ENCODE assay signal across 21 cellular contexts in the genomic region with DNA sequence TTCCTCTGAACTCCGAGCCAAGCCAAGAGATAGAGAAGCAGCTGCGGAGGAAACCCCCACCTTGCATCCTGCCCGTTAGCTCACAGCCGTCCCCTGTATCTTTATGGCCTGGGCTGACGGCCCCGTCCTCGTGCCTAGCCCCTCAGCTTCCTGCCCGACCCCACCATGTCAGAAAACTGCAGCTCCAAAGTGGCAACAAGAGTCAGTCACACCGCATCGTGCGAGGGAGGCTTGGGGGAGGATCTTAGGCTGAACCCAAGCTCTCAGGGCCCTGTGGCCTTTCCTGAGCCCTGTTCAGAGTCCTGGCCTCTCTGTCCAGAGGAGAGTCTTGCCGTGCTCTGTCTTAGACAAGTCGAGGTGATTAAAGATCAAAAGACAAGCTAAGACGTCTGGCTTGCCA.
"Had no signal": no experiment of that assay in that cellular context is flagged by ENCODE, and none has a peak within 500 bp of the region (broad histone marks: within the 10 kb centered on the region; RNA-seq: fewer than 3 reads in every experiment).

No MANE protein-coding gene starts in this region.

- H3K4me3 Mint-ChIP-seq: activated B cell treated with CpG ODN at 0.5 μM for 24 hours; activated CD4-positive, alpha-beta memory T cell treated with anti-CD3 and anti-CD28 coated beads, Interleukin-2, amount 10 ng/mL, durations not matched to agents 7 days and 5 days; activated naive CD4-positive, alpha-beta T cell treated with anti-CD3 and anti-CD28 coated beads, Interleukin-2, amount 10 ng/mL, durations not matched to agents 7 days and 5 days; activated naive CD8-positive, alpha-beta T cell treated with anti-CD3 and anti-CD28 coated beads, Interleukin-2, amount 50 U/mL, for 24 hours; activated T-helper 17 cell treated with anti-CD3 and anti-CD28 coated beads, Interleukin-2, amount 50 U/mL, for 72 hours; naive B cell; stimulated activated naive CD8-positive, alpha-beta T cell treated with anti-CD3 and anti-CD28 coated beads, Interleukin-15, Interleukin-2, amounts not matched to agents 100 ng/mL and 50 ng/mL, for 24 hours; T-cell had no signal

- H3K9me3 ChIP-seq: esophagus muscularis mucosa, mucosa of descending colon, upper lobe of right lung had no signal

- DNase-seq: activated B cell treated with CpG ODN at 0.5 μM for 24 hours; activated CD4-positive, alpha-beta memory T cell treated with anti-CD3 and anti-CD28 coated beads, Interleukin-2, amount 10 ng/mL, durations not matched to agents 7 days and 5 days; activated CD4-positive, alpha-beta T cell treated with anti-CD3 and anti-CD28 coated beads for 4 hours; activated naive CD4-positive, alpha-beta T cell treated with anti-CD3 and anti-CD28 coated beads, Interleukin-2, amount 10 ng/mL, durations not matched to agents 7 days and 5 days; activated naive CD8-positive, alpha-beta T cell treated with anti-CD3 and anti-CD28 coated beads, Interleukin-2, amount 50 U/mL, for 24 hours; activated T-cell treated with anti-CD3 and anti-CD28 coated beads, Interleukin-2, amount 50 U/mL, for 1 hour; anterior cingulate cortex; cerebellar nuclear complex; cortex of kidney; left colon; mucosa of descending colon; naive B cell; stimulated activated CD4-positive, alpha-beta T cell treated with anti-CD3 and anti-CD28 coated beads, Interleukin-2, amount 100 ng/mL, for 24 hours; T-cell; upper lobe of right lung had no signal

- H3K27ac ChIP-seq: parathyroid adenoma, upper lobe of right lung had no signal

- H3K27ac Mint-ChIP-seq: activated B cell treated with CpG ODN at 0.5 μM for 24 hours; activated CD4-positive, alpha-beta memory T cell treated with anti-CD3 and anti-CD28 coated beads, Interleukin-2, amount 10 ng/mL, durations not matched to agents 7 days and 5 days; activated naive CD4-positive, alpha-beta T cell treated with anti-CD3 and anti-CD28 coated beads, Interleukin-2, amount 10 ng/mL, durations not matched to agents 7 days and 5 days; activated naive CD8-positive, alpha-beta T cell treated with anti-CD3 and anti-CD28 coated beads, Interleukin-2, amount 50 U/mL, for 24 hours; activated T-helper 17 cell treated with anti-CD3 and anti-CD28 coated beads, Interleukin-2, amount 50 U/mL, for 72 hours; naive B cell; stimulated activated naive CD8-positive, alpha-beta T cell treated with anti-CD3 and anti-CD28 coated beads, Interleukin-15, Interleukin-2, amounts not matched to agents 100 ng/mL and 50 ng/mL, for 24 hours; T-cell had no signal

- ATAC-seq: activated naive CD8-positive, alpha-beta T cell treated with anti-CD3 and anti-CD28 coated beads, Interleukin-2, amount 50 U/mL, for 24 hours; activated T-helper 17 cell treated with anti-CD3 and anti-CD28 coated beads, Interleukin-2, amount 50 U/mL, for 72 hours; left colon; mucosa of descending colon; SK-N-SH treated with all-trans-retinoic acid at 6 μM for 48 hours; T-cell; upper lobe of right lung had no signal

- H3K27me3 Mint-ChIP-seq: activated B cell treated with CpG ODN at 0.5 μM for 24 hours; activated CD4-positive, alpha-beta memory T cell treated with anti-CD3 and anti-CD28 coated beads, Interleukin-2, amount 10 ng/mL, durations not matched to agents 7 days and 5 days; activated naive CD4-positive, alpha-beta T cell treated with anti-CD3 and anti-CD28 coated beads, Interleukin-2, amount 10 ng/mL, durations not matched to agents 7 days and 5 days; activated naive CD8-positive, alpha-beta T cell treated with anti-CD3 and anti-CD28 coated beads, Interleukin-2, amount 50 U/mL, for 24 hours; stimulated activated naive CD8-positive, alpha-beta T cell treated with anti-CD3 and anti-CD28 coated beads, Interleukin-15, Interleukin-2, amounts not matched to agents 100 ng/mL and 50 ng/mL, for 24 hours; T-cell had no signal

- H3K9me3 Mint-ChIP-seq: activated CD4-positive, alpha-beta memory T cell treated with anti-CD3 and anti-CD28 coated beads, Interleukin-2, amount 10 ng/mL, durations not matched to agents 7 days and 5 days; T-cell had no signal

- H3K4me1 ChIP-seq: parathyroid adenoma had no signal

- H3K36me3 Mint-ChIP-seq: activated naive CD4-positive, alpha-beta T cell treated with anti-CD3 and anti-CD28 coated beads, Interleukin-2, amount 10 ng/mL, durations not matched to agents 7 days and 5 days; naive B cell; T-cell had no signal

- H3K27me3 ChIP-seq: esophagus muscularis mucosa, upper lobe of right lung had no signal

- H3K4me1 Mint-ChIP-seq: activated B cell treated with CpG ODN at 0.5 μM for 24 hours; activated CD4-positive, alpha-beta memory T cell treated with anti-CD3 and anti-CD28 coated beads, Interleukin-2, amount 10 ng/mL, durations not matched to agents 7 days and 5 days; activated naive CD4-positive, alpha-beta T cell treated with anti-CD3 and anti-CD28 coated beads, Interleukin-2, amount 10 ng/mL, durations not matched to agents 7 days and 5 days; activated naive CD8-positive, alpha-beta T cell treated with anti-CD3 and anti-CD28 coated beads, Interleukin-2, amount 50 U/mL, for 24 hours; activated T-helper 17 cell treated with anti-CD3 and anti-CD28 coated beads, Interleukin-2, amount 50 U/mL, for 72 hours; naive B cell; T-cell had no signal

- H3K36me3 ChIP-seq: esophagus muscularis mucosa, upper lobe of right lung had no signal

- H3K79me2 ChIP-seq: parathyroid adenoma had no signal

- H3K4me3 ChIP-seq: esophagus muscularis mucosa, lung, mucosa of descending colon, upper lobe of right lung had no signal

- H2AFZ ChIP-seq: parathyroid adenoma had no signal
